8 cellular contexts compared by ENCODE assay signal in genomic region chr16:24685539-24686432, GRCh38. TPM values are rescaled to one million over a fixed set of nuclear protein-coding genes. Genes with fewer than 3 reads are reported as not detected.
DNase-seq lines count a peak whose midpoint lies in the region; ATAC-seq and TF ChIP-seq lines count a peak whose summit lies in the region.

No MANE protein-coding gene starts in this region.

- H3K27ac Mint-ChIP-seq in CD8-positive, alpha-beta memory T cell: no peak overlapping the region

- H3K4me1 Mint-ChIP-seq in CD8-positive, alpha-beta memory T cell: no peaks in the 10 kb centered on the region

- no peaks in the 10 kb centered on the region for H3K36me3 Mint-ChIP-seq in CD8-positive, alpha-beta memory T cell

- CTCF ChIA-PET in RWPE1 (lab: Yijun Ruan, JAX): no interaction called here
- CTCF ChIA-PET in CD8-positive, alpha-beta memory T cell (lab: Charles Lee): interaction anchor here (1.1 kb wide), 1 partner anchor 9 kb away, joined by 4 read pairs; no protein-coding TSS in a partner anchor

- peak; percentile 88 for DNase-seq in EH (ENCODE audit: low read depth)
- peak; percentile 44 for DNase-seq in RWPE1 (ENCODE audit: low spot score)
- DNase-seq in fibroblast of villous mesenchyme (ENCODE audit: low read depth): peak; percentile 86
- DNase-seq in nucleus accumbens (lab: John Stamatoyannopoulos, UW): peak in 49 of 56 donors; percentile 3 to 77 (median 37)
- no peak for DNase-seq in CD8-positive, alpha-beta memory T cell

- no peaks in the 10 kb centered on the region for H3K4me1 ChIP-seq in CD8-positive, alpha-beta memory T cell (ENCODE audit: insufficient read depth, low read length)

- ATAC-seq in HG02571 (IDR thresholded peaks at IDR 0.05; ENCODE audit: unreplicated experiment) (no peak), HG02884 (IDR thresholded peaks at IDR 0.05; ENCODE audit: unreplicated experiment) (no peak), esophagus mucosa (no peak)

- POLR2A ChIA-PET in RWPE1 (lab: Yijun Ruan, JAX; ENCODE audit: low non-redundant PET): no interaction called here
- POLR2A ChIA-PET in CD8-positive, alpha-beta memory T cell (lab: Charles Lee): no interaction called here

- no peaks in the 10 kb centered on the region for H3K36me3 ChIP-seq in CD8-positive, alpha-beta memory T cell (ENCODE audit: insufficient read depth, low read length)

- H3K27ac ChIP-seq in RWPE1: peak overlapping the region; percentile 66
- no peak overlapping the region for H3K27ac ChIP-seq in CD8-positive, alpha-beta memory T cell (ENCODE audit: low read depth, low read length)

- H3K4me3 ChIP-seq in fibroblast of villous mesenchyme (ENCODE audit: low read depth, low read length): no peak overlapping the region
- H3K4me3 ChIP-seq in CD8-positive, alpha-beta memory T cell (ENCODE audit: low read length): no peak overlapping the region

- no peak overlapping the region for H3K4me3 Mint-ChIP-seq in CD8-positive, alpha-beta memory T cell

- no peaks in the 10 kb centered on the region for H3K9me3 ChIP-seq in CD8-positive, alpha-beta memory T cell (ENCODE audit: low read length)

- no peak for TF ChIP-seq CTCF in RWPE1 (conservative IDR thresholded peaks at IDR 0.05; ENCODE audit: low read depth)
- TF ChIP-seq CTCF in fibroblast of villous mesenchyme (IDR thresholded peaks at IDR 0.05; ENCODE audit: insufficient read depth, low read depth, low read length): no peak

- peaks cover 0 to 9% of the 10 kb centered on the region in 2 donors for H3K27me3 Mint-ChIP-seq in CD8-positive, alpha-beta memory T cell

- no peaks in the 10 kb centered on the region for H3K9me3 Mint-ChIP-seq in CD8-positive, alpha-beta memory T cell

- no peaks in the 10 kb centered on the region for H3K27me3 ChIP-seq in CD8-positive, alpha-beta memory T cell (ENCODE audit: insufficient read depth, low read length, poor library complexity, severe bottlenecking)

RNA-seq across cellular contexts. Expression of gene TNRC6A, which starts 43.7 kb away (rescaled TPM):
- total RNA-seq in fibroblast of villous mesenchyme (48.0 and 66.9 TPM in 2 replicates), esophagus mucosa (16.1 TPM)
- 10 to 100 TPM; 40.4 to 44.0 TPM for total RNA-seq in CD8-positive, alpha-beta memory T cell
- 11.4 TPM for polyA plus RNA-seq in CD8-positive, alpha-beta memory T cell

Comparison
In these comparisons a context has a peak if more than half of its experiments do, and no peak if none do; other contexts are left out.
1. DNase-seq: peak in EH (single experiment), RWPE1 (single experiment), fibroblast of villous mesenchyme (single experiment) and nucleus accumbens (49 of 56); none in CD8-positive, alpha-beta memory T cell (0 of 5).